In genomic region chr2:182496596-182496995, GRCh38 we compare ENCODE assay signal across 19 cellular contexts.
DNase-seq lines count a peak whose midpoint lies in the region; ATAC-seq and TF ChIP-seq lines count a peak whose summit lies in the region.
"Had no signal": no experiment of that assay in that cellular context is flagged by ENCODE, and none has a peak within 500 bp of the region (broad histone marks: within the 10 kb centered on the region; RNA-seq: fewer than 3 reads in every experiment).

No MANE protein-coding gene starts in this region.

- H3K4me3 ChIP-seq in Karpas-422 (ENCODE audit: low read length) (no peak overlapping the region), epithelial cell of esophagus (ENCODE audit: low read length) (no peak overlapping the region)
- H3K4me3 ChIP-seq: MG63 had no signal

- no peak for DNase-seq in Karpas-422
- peak; percentile 6 for DNase-seq in epithelial cell of esophagus (ENCODE audit: low read depth)
- peak; percentile 4 to 12 for DNase-seq in lung microvascular endothelial cell (ENCODE audit: low read depth in 2 of 2)
- no peak for DNase-seq in RWPE1 (ENCODE audit: low spot score)
- no peak for DNase-seq in activated CD8-positive, alpha-beta memory T cell treated with anti-CD3 and anti-CD28 coated beads, Interleukin-2, amount 50 U/mL, for 48 hours
- no peak for DNase-seq in NK-92 (lab: John Stamatoyannopoulos, UW; ENCODE audit: unreplicated experiment)
- DNase-seq: ACHN; CD8-positive, alpha-beta memory T cell; Kasumi-1; MG63; NCI-H1048; NCI-H146; NCI-H2029 treated with DMSO at 0.1 percent for 48 hours; NCI-H2171; NCI-H446 treated with DMSO at 0.1 percent for 48 hours; SHP77 treated with DMSO at 0.1 percent for 48 hours; SK-N-SH had no signal

- POLR2A ChIA-PET in RWPE1 (lab: Yijun Ruan, JAX; ENCODE audit: low non-redundant PET) = no interaction called here

- no peak for ATAC-seq in HG02981 (IDR thresholded peaks at IDR 0.05; ENCODE audit: unreplicated experiment)

- no peaks in the 10 kb centered on the region for H4K20me1 ChIP-seq in Karpas-422 (ENCODE audit: insufficient read depth, low read depth, low read length)

- no peak overlapping the region for H3K9ac ChIP-seq in Karpas-422 (ENCODE audit: low read length)
- H3K9ac ChIP-seq: SK-N-SH had no signal

- no peak overlapping the region for H3K4me2 ChIP-seq in Karpas-422 (ENCODE audit: low read depth, low read length, poor library complexity, severe bottlenecking)
- H3K4me2 ChIP-seq: SK-N-SH had no signal

- CTCF ChIA-PET in RWPE1 (lab: Yijun Ruan, JAX) = interaction anchor here (0.6 kb wide), 1 partner anchor 10 kb away, joined by 3 read pairs; no protein-coding TSS in a partner anchor

- H3K27me3 ChIP-seq in Karpas-422 (ENCODE audit: low read length) = 0 out of 2 replicates have a peak, but pooled peaks cover 2% of the 10 kb centered on the region
- H3K27me3 ChIP-seq: MG63 had no signal

- TF ChIP-seq CTCF in epithelial cell of esophagus (IDR thresholded peaks at IDR 0.05; ENCODE audit: insufficient read depth, low read depth, low read length, missing control alignments) (no peak), RWPE1 (conservative IDR thresholded peaks at IDR 0.05; ENCODE audit: low read depth) (no peak)

- H3K79me2 ChIP-seq in Karpas-422 (ENCODE audit: low read length) = no peaks in the 10 kb centered on the region

- peak overlapping the region; percentile 9; the same call in 1 of the 2 replicates for H2AFZ ChIP-seq in Karpas-422 (ENCODE audit: low read length)

- no peaks in the 10 kb centered on the region for H3K9me3 ChIP-seq in Karpas-422 (ENCODE audit: low read length)
- H3K9me3 ChIP-seq: MG63, SK-N-SH had no signal

- H3K9me2 ChIP-seq in Karpas-422 (replicated peaks; ENCODE audit: insufficient read depth, low read length) = no peaks in the 10 kb centered on the region
- H3K9me2 ChIP-seq: SK-N-SH had no signal

- H3K4me1 ChIP-seq in Karpas-422 (ENCODE audit: low read length) = no peaks in the 10 kb centered on the region

- H3K36me3 ChIP-seq in Karpas-422 (ENCODE audit: insufficient read depth, low read length) = no peaks in the 10 kb centered on the region
- H3K36me3 ChIP-seq: MG63 had no signal

- H3K27ac ChIP-seq in Karpas-422 (ENCODE audit: low read length) = no peak overlapping the region
- H3K27ac ChIP-seq in RWPE1 = no peak overlapping the region
- H3K27ac ChIP-seq: HL-60 had no signal

Comparison
In these comparisons a context has a peak if more than half of its experiments do, and no peak if none do; other contexts are left out.
1. DNase-seq: peak in epithelial cell of esophagus (single experiment) and lung microvascular endothelial cell (2 of 2); none in Karpas-422 (single experiment), RWPE1 (single experiment), activated CD8-positive, alpha-beta memory T cell treated with anti-CD3 and anti-CD28 coated beads, Interleukin-2, amount 50 U/mL, for 48 hours (single experiment) and NK-92 (single experiment).